Comparison of ENCODE assay signal across 8 cellular contexts in the genomic region with DNA sequence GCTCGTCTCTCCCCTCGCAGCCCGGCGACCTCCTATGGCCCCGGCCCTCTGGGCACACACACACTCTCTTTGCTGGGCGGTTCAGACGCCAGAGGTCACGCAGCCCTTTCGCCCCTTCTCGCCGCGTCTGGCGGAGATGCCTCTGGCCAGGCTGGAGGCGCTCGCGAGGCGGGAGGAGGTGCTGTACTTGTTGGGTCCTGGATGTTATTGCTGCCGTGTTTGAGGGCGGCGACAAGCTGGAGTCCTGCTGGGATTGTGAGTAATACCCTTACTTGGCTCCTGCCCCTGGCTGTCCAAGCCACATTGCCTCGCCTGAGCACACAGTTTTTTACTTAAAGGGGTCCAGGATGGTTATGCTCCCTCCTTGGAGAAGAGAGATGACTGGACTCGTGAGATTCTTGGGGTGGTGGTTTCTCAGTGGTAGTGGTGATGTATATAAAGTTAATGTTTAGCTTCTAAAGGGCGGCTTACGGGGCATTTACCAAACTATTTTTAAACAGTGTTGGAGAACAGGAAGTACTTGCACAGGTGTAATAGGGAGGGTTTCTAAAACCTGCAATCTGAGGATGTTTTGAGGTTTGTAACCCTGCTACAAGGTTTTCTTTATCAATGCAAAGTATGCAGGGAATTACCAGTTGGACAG. TPM values are rescaled to one million over a fixed set of nuclear protein-coding genes. Genes with fewer than 3 reads are reported as not detected.
DNase-seq lines count a peak whose midpoint lies in the region; ATAC-seq and FAIRE-seq lines count a peak whose summit lies in the region.

No MANE protein-coding gene starts in this region.

- H3K9ac ChIP-seq in mesendoderm (ENCODE audit: low read length): peak overlapping the region; percentile 90

- H3K27me3 ChIP-seq in mesendoderm (ENCODE audit: insufficient read depth, low read length, poor library complexity): no peaks in the 10 kb centered on the region

- no peaks in the 10 kb centered on the region for H3K9me3 Mint-ChIP-seq in activated CD8-positive, alpha-beta memory T cell treated with anti-CD3 and anti-CD28 coated beads, Interleukin-2, amount 10 ng/mL, durations not matched to agents 7 days and 5 days (ENCODE audit: low read depth)

- peaks cover 17% of the 10 kb centered on the region for H3K79me2 ChIP-seq in mesendoderm (ENCODE audit: control insufficient read depth, insufficient read depth, low read length)

- H3K4me1 Mint-ChIP-seq in activated CD8-positive, alpha-beta memory T cell treated with anti-CD3 and anti-CD28 coated beads, Interleukin-2, amount 10 ng/mL, durations not matched to agents 7 days and 5 days: peaks cover 36% of the 10 kb centered on the region

- H3K27me3 Mint-ChIP-seq in activated CD8-positive, alpha-beta memory T cell treated with anti-CD3 and anti-CD28 coated beads, Interleukin-2, amount 10 ng/mL, durations not matched to agents 7 days and 5 days: peaks cover 6% of the 10 kb centered on the region

- peaks cover 2% of the 10 kb centered on the region for H3K79me1 ChIP-seq in mesendoderm (ENCODE audit: low read length)

- H2BK5ac ChIP-seq in mesendoderm (ENCODE audit: low read length): peak overlapping the region; percentile 83

- peak; percentile 33 for FAIRE-seq in endometrium (lab: Jason Lieb, UNC)

- H3K23ac ChIP-seq in mesendoderm (ENCODE audit: low read length): no peak overlapping the region

- peak overlapping the region; percentile 95 for H3K56ac ChIP-seq in mesendoderm (ENCODE audit: low read length)

- H2AK5ac ChIP-seq in mesendoderm (ENCODE audit: low read length): no peak overlapping the region

- no peak overlapping the region for H4K5ac ChIP-seq in mesendoderm (ENCODE audit: low read length)

- no peak overlapping the region for H4K8ac ChIP-seq in mesendoderm (ENCODE audit: low read depth, low read length)

- peaks cover 11% of the 10 kb centered on the region for H3K36me3 Mint-ChIP-seq in activated CD8-positive, alpha-beta memory T cell treated with anti-CD3 and anti-CD28 coated beads, Interleukin-2, amount 10 ng/mL, durations not matched to agents 7 days and 5 days

- H2BK120ac ChIP-seq in mesendoderm (ENCODE audit: low read depth, low read length): no peak overlapping the region

- DNase-seq in C1 segment of cervical spinal cord (lab: John Stamatoyannopoulos, UW) (peak in 12 of 14 donors; percentile 25 to 85 (median 77)), NCI-H82 treated with DMSO at 0.1 percent for 48 hours (lab: John Stamatoyannopoulos, UW; ENCODE audit: unreplicated experiment) (peak; percentile 46), mesendoderm (peak; percentile 98)
- DNase-seq in activated CD8-positive, alpha-beta memory T cell treated with anti-CD3 and anti-CD28 coated beads, Interleukin-2, amount 10 ng/mL, durations not matched to agents 7 days and 5 days: peak; percentile 79
- peak; percentile 30 to 38 for DNase-seq in stimulated activated CD8-positive, alpha-beta memory T cell treated with anti-CD3 and anti-CD28 coated beads, Interleukin-15, amount 100 ng/mL, for 4 hours (ENCODE audit: low read depth in 2 of 2)

- peak overlapping the region; percentile 82 for H3K4me2 ChIP-seq in mesendoderm (ENCODE audit: low read length)

- WGBS in mesendoderm (ENCODE audit: extremely low coverage, insufficient coverage, low lambda C conversion rate): no CpG with 5 or more reads among the region's 24 CpGs

- CTCF ChIA-PET in activated CD8-positive, alpha-beta memory T cell treated with anti-CD3 and anti-CD28 coated beads, Interleukin-2, amount 10 ng/mL, durations not matched to agents 7 days and 5 days (lab: Charles Lee): interaction anchor here (0.7 to 2.1 kb wide), 8 partner anchors 13 to 172 kb away, joined by 3 to 16 read pairs (median 4); a partner anchor contains a TSS

- ATAC-seq in GM19351 (IDR thresholded peaks at IDR 0.05; ENCODE audit: unreplicated experiment): peak; percentile 61
- ATAC-seq in HG03460 (IDR thresholded peaks at IDR 0.05; ENCODE audit: unreplicated experiment): peak; percentile 55
- ATAC-seq in activated CD8-positive, alpha-beta memory T cell treated with anti-CD3 and anti-CD28 coated beads, Interleukin-2, amount 10 ng/mL, durations not matched to agents 7 days and 5 days: peak; percentile 55

- H3K27ac Mint-ChIP-seq in activated CD8-positive, alpha-beta memory T cell treated with anti-CD3 and anti-CD28 coated beads, Interleukin-2, amount 10 ng/mL, durations not matched to agents 7 days and 5 days: peak overlapping the region; percentile 93

- peaks cover 2% of the 10 kb centered on the region for H3K4me1 ChIP-seq in mesendoderm (ENCODE audit: control insufficient read depth, low read depth, low read length)

- no peak overlapping the region for H2BK15ac ChIP-seq in mesendoderm (replicated peaks; ENCODE audit: low read depth)

- no peak overlapping the region for H3K4ac ChIP-seq in mesendoderm (ENCODE audit: low read depth, low read length)

- peak overlapping the region; percentile 84 for H3K4me3 Mint-ChIP-seq in activated CD8-positive, alpha-beta memory T cell treated with anti-CD3 and anti-CD28 coated beads, Interleukin-2, amount 10 ng/mL, durations not matched to agents 7 days and 5 days

- peak overlapping the region; percentile 90 for H3K27ac ChIP-seq in mesendoderm (ENCODE audit: low read depth, low read length)

- no peaks in the 10 kb centered on the region for H3K36me3 ChIP-seq in mesendoderm (ENCODE audit: control insufficient read depth, insufficient read depth, low read length)

- no peak overlapping the region for H3K18ac ChIP-seq in mesendoderm (ENCODE audit: low read length)

- H3K4me3 ChIP-seq in mesendoderm (ENCODE audit: low read length): peak overlapping the region; percentile 89

RNA-seq across cellular contexts. Expression of a gene that starts 0.6 kb away (rescaled TPM):
- total RNA-seq in activated CD8-positive, alpha-beta memory T cell treated with anti-CD3 and anti-CD28 coated beads, Interleukin-2, amount 10 ng/mL, durations not matched to agents 7 days and 5 days: 1 to 10 TPM; 5.6 to 6.1 TPM
- polyA plus RNA-seq in mesendoderm (2013, experiment 1 of 2): 18.4 TPM
- 17.3 TPM for polyA plus RNA-seq in mesendoderm (2013, experiment 2 of 2)

Comparison
In these comparisons a context has a peak if more than half of its experiments do, and no peak if none do; other contexts are left out.
1. Peak in every context shown above with its lines: DNase-seq, ATAC-seq, H3K4me3 ChIP-seq and H3K27ac ChIP-seq.
2. DNase-seq: peak in every context shown above with its lines; median percentile 98 in mesendoderm; 79 in activated CD8-positive, alpha-beta memory T cell treated with anti-CD3 and anti-CD28 coated beads, Interleukin-2, amount 10 ng/mL, durations not matched to agents 7 days and 5 days; 77 in C1 segment of cervical spinal cord; 46 in NCI-H82 treated with DMSO at 0.1 percent for 48 hours; 34 in stimulated activated CD8-positive, alpha-beta memory T cell treated with anti-CD3 and anti-CD28 coated beads, Interleukin-15, amount 100 ng/mL, for 4 hours.